Comparison of ENCODE assay signal across 1 cellular context in genomic region chr19:45876411-45877197, GRCh38.
TF ChIP-seq lines count a peak whose summit lies in the region.

No MANE protein-coding gene starts in this region.

TF ChIP-seq in K562, 482 proteins besides CTCF, POLR2A, EP300 and RAD21 (continued from another document and continues in another):
- peak; percentile 84; the same call in 1 of the 2 replicates for TF ChIP-seq TRIM25 (IDR thresholded peaks at IDR 0.05; ENCODE audit: borderline replicate concordance)
- peak; percentile 72 for TF ChIP-seq ETV1 (tag; conservative IDR thresholded peaks at IDR 0.05; ENCODE audit: low read depth)
- TF ChIP-seq CBX8 (IDR thresholded peaks at IDR 0.05; ENCODE audit: borderline replicate concordance, extremely low read depth, low read depth, low read length, poor library complexity, severe bottlenecking), result no peak
- TF ChIP-seq ZNF444 (CRISPR knock-in tag; IDR thresholded peaks at IDR 0.05), result no peak
- no peak for TF ChIP-seq MLX (CRISPR knock-in tag; conservative IDR thresholded peaks at IDR 0.05)
- peak; percentile 31 for TF ChIP-seq ARHGAP35 (IDR thresholded peaks at IDR 0.05; ENCODE audit: partially characterized antibody)
- TF ChIP-seq POLR2AphosphoS5 (IDR thresholded peaks at IDR 0.05; ENCODE audit: control insufficient read depth, insufficient read depth, low read depth, low read length), result no peak
- no peak for TF ChIP-seq ZNF217 (CRISPR knock-in tag; IDR thresholded peaks at IDR 0.05)
- peak; percentile 53 for TF ChIP-seq PHF20 (IDR thresholded peaks at IDR 0.05; ENCODE audit: partially characterized antibody)
- TF ChIP-seq SUPT5H (IDR thresholded peaks at IDR 0.05), result peak; percentile 66
- no peak for TF ChIP-seq STAG1 (CRISPR knock-in tag; IDR thresholded peaks at IDR 0.05; ENCODE audit: borderline replicate concordance)
- TF ChIP-seq CSDE1 (IDR thresholded peaks at IDR 0.05), result no peak
- TF ChIP-seq, protein P1, sequence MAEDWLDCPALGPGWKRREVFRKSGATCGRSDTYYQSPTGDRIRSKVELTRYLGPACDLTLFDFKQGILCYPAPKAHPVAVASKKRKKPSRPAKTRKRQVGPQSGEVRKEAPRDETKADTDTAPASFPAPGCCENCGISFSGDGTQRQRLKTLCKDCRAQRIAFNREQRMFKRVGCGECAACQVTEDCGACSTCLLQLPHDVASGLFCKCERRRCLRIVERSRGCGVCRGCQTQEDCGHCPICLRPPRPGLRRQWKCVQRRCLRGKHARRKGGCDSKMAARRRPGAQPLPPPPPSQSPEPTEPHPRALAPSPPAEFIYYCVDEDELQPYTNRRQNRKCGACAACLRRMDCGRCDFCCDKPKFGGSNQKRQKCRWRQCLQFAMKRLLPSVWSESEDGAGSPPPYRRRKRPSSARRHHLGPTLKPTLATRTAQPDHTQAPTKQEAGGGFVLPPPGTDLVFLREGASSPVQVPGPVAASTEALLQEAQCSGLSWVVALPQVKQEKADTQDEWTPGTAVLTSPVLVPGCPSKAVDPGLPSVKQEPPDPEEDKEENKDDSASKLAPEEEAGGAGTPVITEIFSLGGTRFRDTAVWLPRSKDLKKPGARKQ (CRISPR knock-in tag; IDR thresholded peaks at IDR 0.05), result no peak
- no peak for TF ChIP-seq MAFK (IDR thresholded peaks at IDR 0.05; ENCODE audit: low read length)
- no peak for TF ChIP-seq TAF1 (IDR thresholded peaks at IDR 0.05; ENCODE audit: control insufficient read depth, extremely low read depth, insufficient read depth, low read length, severe bottlenecking)
- TF ChIP-seq LARP7 (IDR thresholded peaks at IDR 0.05), result peak; percentile 95
- TF ChIP-seq MAFF (IDR thresholded peaks at IDR 0.05; ENCODE audit: low read length), result no peak
- peak; percentile 78 for TF ChIP-seq RBFOX2 (IDR thresholded peaks at IDR 0.05; ENCODE audit: low read depth, low read length)
- TF ChIP-seq ZNF165 (CRISPR knock-in tag; IDR thresholded peaks at IDR 0.05; ENCODE audit: borderline replicate concordance), result no peak
- no peak for TF ChIP-seq MYBL2 (IDR thresholded peaks at IDR 0.05; ENCODE audit: low read depth)
- no peak for TF ChIP-seq MYBL2 (CRISPR knock-in tag; IDR thresholded peaks at IDR 0.05; ENCODE audit: borderline replicate concordance)
- no peak for TF ChIP-seq ZZZ3 (IDR thresholded peaks at IDR 0.05)
- TF ChIP-seq RNF2 (IDR thresholded peaks at IDR 0.05), result peak; percentile 43; the same call in 1 of the 2 replicates
- no peak for TF ChIP-seq GATA2 (CRISPR knock-in tag; IDR thresholded peaks at IDR 0.05)
- TF ChIP-seq ATF7 (IDR thresholded peaks at IDR 0.05), result peak; percentile 46; the same call in 1 of the 2 replicates
- TF ChIP-seq ETS2 (tag; IDR thresholded peaks at IDR 0.05; ENCODE audit: borderline replicate concordance, poor library complexity, severe bottlenecking), result no peak
- TF ChIP-seq FOXJ3 (CRISPR knock-in tag; IDR thresholded peaks at IDR 0.05), result no peak
- TF ChIP-seq KDM1A (IDR thresholded peaks at IDR 0.05), result 0 out of 4 replicates have a peak, but pooled peaks of 1 of the 2 experiments have one; percentile 49
- no peak for TF ChIP-seq SIX5 (IDR thresholded peaks at IDR 0.05; ENCODE audit: borderline replicate concordance in 1 of 2, insufficient read depth in 1 of 2, low read depth in 1 of 2, low read length in 2 of 2)
- TF ChIP-seq, protein P2, sequence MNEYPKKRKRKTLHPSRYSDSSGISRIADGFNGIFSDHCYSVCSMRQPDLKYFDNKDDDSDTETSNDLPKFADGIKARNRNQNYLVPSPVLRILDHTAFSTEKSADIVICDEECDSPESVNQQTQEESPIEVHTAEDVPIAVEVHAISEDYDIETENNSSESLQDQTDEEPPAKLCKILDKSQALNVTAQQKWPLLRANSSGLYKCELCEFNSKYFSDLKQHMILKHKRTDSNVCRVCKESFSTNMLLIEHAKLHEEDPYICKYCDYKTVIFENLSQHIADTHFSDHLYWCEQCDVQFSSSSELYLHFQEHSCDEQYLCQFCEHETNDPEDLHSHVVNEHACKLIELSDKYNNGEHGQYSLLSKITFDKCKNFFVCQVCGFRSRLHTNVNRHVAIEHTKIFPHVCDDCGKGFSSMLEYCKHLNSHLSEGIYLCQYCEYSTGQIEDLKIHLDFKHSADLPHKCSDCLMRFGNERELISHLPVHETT (CRISPR knock-in tag; conservative IDR thresholded peaks at IDR 0.05 in 1 of 2, IDR thresholded peaks at IDR 0.05 in 1 of 2), result no peak
- TF ChIP-seq KLF13 (tag; IDR thresholded peaks at IDR 0.05; ENCODE audit: borderline replicate concordance, low read depth), result no peak
- no peak for TF ChIP-seq TFAM (CRISPR knock-in tag; conservative IDR thresholded peaks at IDR 0.05)
- TF ChIP-seq CBFA2T3 (IDR thresholded peaks at IDR 0.05), result no peak
- no peak for TF ChIP-seq ZNF239 (CRISPR knock-in tag; IDR thresholded peaks at IDR 0.05)
- no peak for TF ChIP-seq ZNF143 (CRISPR knock-in tag; IDR thresholded peaks at IDR 0.05)
- TF ChIP-seq NRF1 (conservative IDR thresholded peaks at IDR 0.05 in 1 of 2, IDR thresholded peaks at IDR 0.05 in 1 of 2), result peak in 1 of 2 experiments; percentile 58; a peak in 3 of 4 replicates
- no peak for TF ChIP-seq ZNF668 (CRISPR knock-in tag; IDR thresholded peaks at IDR 0.05)
- TF ChIP-seq NFE2 (IDR thresholded peaks at IDR 0.05; ENCODE audit: low read depth), result no peak
- peak; percentile 53; the same call in 1 of the 2 replicates for TF ChIP-seq NCOA1 (IDR thresholded peaks at IDR 0.05; ENCODE audit: low read depth)
- TF ChIP-seq MTA1 (IDR thresholded peaks at IDR 0.05; ENCODE audit: borderline replicate concordance), result peak; percentile 75; the same call in 1 of the 2 replicates
- TF ChIP-seq GMEB1 (CRISPR knock-in tag; IDR thresholded peaks at IDR 0.05), result no peak
- no peak for TF ChIP-seq HNRNPH1 (optimal IDR thresholded peaks at IDR 0.05; ENCODE audit: low read depth, low read length)
- no peak for TF ChIP-seq CCNT2 (IDR thresholded peaks at IDR 0.05; ENCODE audit: borderline replicate concordance, extremely low read depth, insufficient read length, low read depth, low read length)
- TF ChIP-seq ZBTB40 (IDR thresholded peaks at IDR 0.05), result no peak
- TF ChIP-seq ZBTB40 (CRISPR knock-in tag; IDR thresholded peaks at IDR 0.05), result no peak
- TF ChIP-seq SRSF9 (IDR thresholded peaks at IDR 0.05; ENCODE audit: borderline replicate concordance, low read depth, low read length), result no peak
- TF ChIP-seq, protein P3, sequence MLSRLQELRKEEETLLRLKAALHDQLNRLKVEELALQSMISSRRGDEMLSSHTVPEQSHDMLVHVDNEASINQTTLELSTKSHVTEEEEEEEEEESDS (CRISPR knock-in tag; IDR thresholded peaks at IDR 0.05), result no peak
- TF ChIP-seq USF1 (CRISPR knock-in tag; IDR thresholded peaks at IDR 0.05), result no peak
- TF ChIP-seq ZNF12 (CRISPR knock-in tag; IDR thresholded peaks at IDR 0.05), result no peak
- no peak for TF ChIP-seq ADNP (tag; IDR thresholded peaks at IDR 0.05)
- 0 out of 2 replicates have a peak, but pooled peaks have one; percentile 14 for TF ChIP-seq CC2D1A (IDR thresholded peaks at IDR 0.05)
- TF ChIP-seq TCF7L2 (IDR thresholded peaks at IDR 0.05; ENCODE audit: low read depth, low read length), result no peak
- no peak for TF ChIP-seq WHSC1 (IDR thresholded peaks at IDR 0.05; ENCODE audit: low read length)
- no peak for TF ChIP-seq TRIM28 (IDR thresholded peaks at IDR 0.05)
- TF ChIP-seq RFX7 (CRISPR knock-in tag; IDR thresholded peaks at IDR 0.05), result no peak
- no peak for TF ChIP-seq SIRT6 (IDR thresholded peaks at IDR 0.05; ENCODE audit: low read depth, low read length)
- TF ChIP-seq ERF (CRISPR knock-in tag; IDR thresholded peaks at IDR 0.05), result no peak
- TF ChIP-seq ZNF347 (CRISPR knock-in tag; IDR thresholded peaks at IDR 0.05; ENCODE audit: low read depth), result no peak
- TF ChIP-seq SMARCE1 (IDR thresholded peaks at IDR 0.05), result peak; percentile 66
- TF ChIP-seq MCM2 (IDR thresholded peaks at IDR 0.05; ENCODE audit: low read depth), result no peak
- TF ChIP-seq GTF2F1 (IDR thresholded peaks at IDR 0.05; ENCODE audit: low read depth, low read length), result no peak
